ENCODE assay signal across 36 cellular contexts in the genomic region with DNA sequence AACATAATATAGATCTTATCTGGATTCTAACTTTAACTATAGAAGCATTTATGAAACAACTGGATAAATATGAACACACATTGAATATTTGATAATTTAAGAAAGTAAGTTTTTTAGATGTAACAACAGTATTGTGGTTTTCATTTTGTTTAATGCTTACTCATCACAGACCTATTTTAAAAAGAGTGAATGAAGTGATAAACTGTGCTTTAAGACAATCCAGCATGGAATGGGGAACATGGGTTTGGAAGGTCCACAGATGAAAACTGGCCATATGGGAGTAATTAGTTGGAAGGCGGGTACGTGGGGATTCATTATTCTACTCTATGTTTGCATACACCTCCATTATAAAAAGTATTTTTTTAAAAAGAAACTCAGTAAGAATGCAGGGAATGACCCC. TPM values are rescaled to one million over a fixed set of nuclear protein-coding genes. Genes with fewer than 3 reads are reported as not detected.
A peak's percentile ranks its signal among the peaks of the same experiment; 100 is the strongest.
DNase-seq lines count a peak whose midpoint lies in the region; ATAC-seq, FAIRE-seq and TF ChIP-seq lines count a peak whose summit lies in the region.
"Had no signal": no experiment of that assay in that cellular context is flagged by ENCODE, and none has a peak within 500 bp of the region (broad histone marks: within the 10 kb centered on the region; RNA-seq: fewer than 3 reads in every experiment).

No MANE protein-coding gene starts in this region.

- ATAC-seq in Right ventricle myocardium superior (ENCODE audit: poor library complexity), result no peak
- ATAC-seq: effector memory CD8-positive, alpha-beta T cell; GM12878; naive thymus-derived CD8-positive, alpha-beta T cell; stimulated activated naive B cell treated with anti-CD40 and anti-IgM and Interleukin-4, amounts not matched to agents 10 μg/mL and 1 μg/mL and 100 μg/mL, for 72 hours; T-cell; upper lobe of right lung; WTC11 had no signal

- no peaks in the 10 kb centered on the region for H3K9me3 ChIP-seq in left ventricle myocardium inferior (replicated peaks)
- H3K9me3 ChIP-seq in astrocyte (ENCODE audit: insufficient read depth, low read depth, low read length), result no peaks in the 10 kb centered on the region
- H3K9me3 ChIP-seq: ascending aorta, Peyer's patch, SJCRH30, upper lobe of right lung had no signal

- H3K4me3 ChIP-seq in left ventricle myocardium inferior (no peak overlapping the region), astrocyte (ENCODE audit: insufficient read depth, low read depth, low read length) (no peak overlapping the region)
- H3K4me3 ChIP-seq: ascending aorta, coronary artery, GM12878, hepatocyte, lung, Peyer's patch, SJCRH30, skin epidermis, upper lobe of right lung had no signal

- H3K4me3 Mint-ChIP-seq in astrocyte (ENCODE audit: unreplicated experiment) (no peak overlapping the region), nephron progenitor cell (no peak overlapping the region)
- H3K4me3 Mint-ChIP-seq: activated CD4-positive, alpha-beta T cell treated with anti-CD3 and anti-CD28 coated beads, Interleukin-2, amount 10 ng/mL, durations not matched to agents 24 days and 14 days; activated naive CD8-positive, alpha-beta T cell; effector memory CD8-positive, alpha-beta T cell; naive thymus-derived CD8-positive, alpha-beta T cell; stimulated activated naive B cell treated with anti-CD40 and anti-IgM and Interleukin-4, amounts not matched to agents 10 μg/mL and 1 μg/mL and 100 μg/mL, for 72 hours; T-cell; WTC11 had no signal

- H3K4me1 Mint-ChIP-seq in astrocyte (ENCODE audit: low read depth, unreplicated experiment) (peaks cover 9% of the 10 kb centered on the region), nephron progenitor cell (peaks cover 12% of the 10 kb centered on the region)
- H3K4me1 Mint-ChIP-seq: activated CD4-positive, alpha-beta T cell treated with anti-CD3 and anti-CD28 coated beads, Interleukin-2, amount 10 ng/mL, durations not matched to agents 24 days and 14 days; naive thymus-derived CD8-positive, alpha-beta T cell had no signal

- TF ChIP-seq CTCF in left ventricle myocardium inferior (IDR thresholded peaks at IDR 0.05; ENCODE audit: borderline replicate concordance), result no peak
- TF ChIP-seq CTCF in astrocyte (IDR thresholded peaks at IDR 0.05; ENCODE audit: insufficient read depth, low read depth, low read length), result no peak
- TF ChIP-seq CTCF in nephron progenitor cell (IDR thresholded peaks at IDR 0.05), result no peak

- no peak for FAIRE-seq in astrocyte (lab: Jason Lieb, UNC)
- FAIRE-seq: HTR-8/SVneo had no signal

- H3K79me2 ChIP-seq in astrocyte (ENCODE audit: insufficient read depth, low read length), result peaks cover 58% of the 10 kb centered on the region

- intact Hi-C loops in left ventricle myocardium inferior (cut with micrococcal nuclease), result no loop called here
- intact Hi-C loops in Right ventricle myocardium superior (cut with DNase I), result no loop called here

- H3K4me1 ChIP-seq in left ventricle myocardium inferior (peaks cover 11% of the 10 kb centered on the region), astrocyte (ENCODE audit: insufficient read depth, low read length) (no peaks in the 10 kb centered on the region)

- H3K27ac Mint-ChIP-seq in astrocyte (ENCODE audit: unreplicated experiment), result no peak overlapping the region
- H3K27ac Mint-ChIP-seq in nephron progenitor cell, result peak overlapping the region; percentile 20
- H3K27ac Mint-ChIP-seq: activated CD4-positive, alpha-beta T cell treated with anti-CD3 and anti-CD28 coated beads, Interleukin-2, amount 10 ng/mL, durations not matched to agents 24 days and 14 days; activated naive CD8-positive, alpha-beta T cell; effector memory CD8-positive, alpha-beta T cell; stimulated activated naive B cell treated with anti-CD40 and anti-IgM and Interleukin-4, amounts not matched to agents 10 μg/mL and 1 μg/mL and 100 μg/mL, for 72 hours; T-cell; WTC11 had no signal

- no peaks in the 10 kb centered on the region for H4K20me1 ChIP-seq in astrocyte (ENCODE audit: insufficient read depth, low read length)

- no peak overlapping the region for H3K9ac ChIP-seq in astrocyte (ENCODE audit: low read length)

- H3K27ac ChIP-seq in left ventricle myocardium inferior (replicated peaks) (peak overlapping the region; percentile 61), astrocyte (ENCODE audit: low read depth, low read length) (no peak overlapping the region)
- H3K27ac ChIP-seq: ascending aorta, coronary artery, hepatocyte, Peyer's patch, SJCRH30, upper lobe of right lung had no signal

- no peak for DNase-seq in left ventricle myocardium inferior
- DNase-seq in Right ventricle myocardium superior, result no peak
- peak; percentile 29 for DNase-seq in astrocyte (ENCODE audit: low read depth)
- DNase-seq in nephron progenitor cell, result no peak
- no peak for DNase-seq in activated gamma-delta T cell (lab: John Stamatoyannopoulos, UW)
- no peak for DNase-seq in NCI-H1694 (lab: John Stamatoyannopoulos, UW)
- no peak for DNase-seq in NK-92 treated with Interleukin-12 subunit alpha and Interleukin-12 subunit beta, amount 100 ng/mL, for 24 hours (lab: John Stamatoyannopoulos, UW)
- DNase-seq in SHP77 treated with DMSO at 0.1 percent for 48 hours (lab: John Stamatoyannopoulos, UW), result no peak
- DNase-seq: activated CD4-positive, alpha-beta T cell treated with anti-CD3 and anti-CD28 coated beads, Interleukin-2, amount 10 ng/mL, durations not matched to agents 24 days and 14 days; activated effector memory CD4-positive, alpha-beta T cell treated with Interleukin-2 at 50 U/mL for 16 hours; activated T-cell treated with anti-CD3 and anti-CD28 coated beads, Interleukin-2, amount 50 U/mL, for 1 hour; caudate nucleus; effector memory CD8-positive, alpha-beta T cell; foreskin melanocyte; H7; KG1; naive thymus-derived CD8-positive, alpha-beta T cell; NCI-H1417 treated with DMSO at 0.1 percent for 48 hours; NCI-H2081 treated with DMSO at 0.1 percent for 48 hours; NCI-H226; NCI-H69; occipital lobe; Peyer's patch; SJCRH30; stimulated activated naive B cell treated with anti-CD40 and anti-IgM and Interleukin-4, amounts not matched to agents 10 μg/mL and 1 μg/mL and 100 μg/mL, for 72 hours; T-cell; upper lobe of right lung had no signal

- no peaks in the 10 kb centered on the region for H3K36me3 Mint-ChIP-seq in astrocyte (ENCODE audit: low read depth, unreplicated experiment)
- peaks cover 27% of the 10 kb centered on the region for H3K36me3 Mint-ChIP-seq in nephron progenitor cell (ENCODE audit: low read depth)
- H3K36me3 Mint-ChIP-seq: activated naive CD8-positive, alpha-beta T cell; naive thymus-derived CD8-positive, alpha-beta T cell; T-cell; WTC11 had no signal

- no peaks in the 10 kb centered on the region for H3K27me3 Mint-ChIP-seq in astrocyte (ENCODE audit: low read depth, unreplicated experiment)
- no peaks in the 10 kb centered on the region for H3K27me3 Mint-ChIP-seq in nephron progenitor cell (ENCODE audit: low read depth, poor library complexity)
- H3K27me3 Mint-ChIP-seq: activated naive CD8-positive, alpha-beta T cell; naive thymus-derived CD8-positive, alpha-beta T cell; stimulated activated naive B cell treated with anti-CD40 and anti-IgM and Interleukin-4, amounts not matched to agents 10 μg/mL and 1 μg/mL and 100 μg/mL, for 72 hours; T-cell had no signal

- no peaks in the 10 kb centered on the region for H3K27me3 ChIP-seq in left ventricle myocardium inferior (ENCODE audit: low read depth)
- no peaks in the 10 kb centered on the region for H3K27me3 ChIP-seq in astrocyte (ENCODE audit: insufficient read depth, low read length)
- H3K27me3 ChIP-seq: ascending aorta, hepatocyte, Peyer's patch, SJCRH30, upper lobe of right lung had no signal

- H3K36me3 ChIP-seq in left ventricle myocardium inferior, result no peaks in the 10 kb centered on the region
- no peaks in the 10 kb centered on the region for H3K36me3 ChIP-seq in astrocyte (ENCODE audit: insufficient read depth, low read length)
- H3K36me3 ChIP-seq: ascending aorta, Peyer's patch, SJCRH30, upper lobe of right lung had no signal

- no peaks in the 10 kb centered on the region for H3K9me3 Mint-ChIP-seq in astrocyte (ENCODE audit: unreplicated experiment)
- H3K9me3 Mint-ChIP-seq in nephron progenitor cell, result no peaks in the 10 kb centered on the region
- H3K9me3 Mint-ChIP-seq: effector memory CD8-positive, alpha-beta T cell; naive thymus-derived CD8-positive, alpha-beta T cell; stimulated activated naive B cell treated with anti-CD40 and anti-IgM and Interleukin-4, amounts not matched to agents 10 μg/mL and 1 μg/mL and 100 μg/mL, for 72 hours; T-cell had no signal

- no peak overlapping the region for H3K4me2 ChIP-seq in astrocyte (ENCODE audit: low read length)
- H3K4me2 ChIP-seq: hepatocyte had no signal

- H2AFZ ChIP-seq in astrocyte (ENCODE audit: low read depth, low read length), result no peak overlapping the region
- H2AFZ ChIP-seq: hepatocyte had no signal

RNA-seq across cellular contexts. Expression of gene EPB41L2, which starts 21.2 kb away (rescaled TPM):
- total RNA-seq in left ventricle myocardium inferior, result 70.8 TPM
- total RNA-seq in Right ventricle myocardium superior, result 88.8 TPM
- total RNA-seq in astrocyte, result 120 and 136 TPM in 2 replicates
